27 cellular contexts compared by ENCODE assay signal in the genomic region with DNA sequence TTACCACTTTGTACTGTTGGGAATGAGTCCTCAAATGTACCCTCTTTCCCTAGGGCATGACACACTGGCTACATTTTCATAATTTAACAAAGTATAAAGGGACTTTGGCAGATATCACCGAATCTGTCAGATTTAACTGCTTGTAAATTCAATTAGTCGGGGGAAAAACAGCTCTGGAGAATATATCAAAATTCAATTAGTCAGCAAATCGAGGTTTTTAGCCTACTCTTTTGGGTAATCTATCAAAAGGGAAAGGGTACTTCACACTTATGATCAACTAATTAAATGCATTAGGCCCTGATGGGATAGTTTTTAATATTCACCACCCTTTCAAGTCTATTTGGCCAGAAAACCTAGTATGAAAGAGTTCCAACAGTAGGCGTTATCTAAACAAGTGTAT.
"Had no signal": no experiment of that assay in that cellular context is flagged by ENCODE, and none has a peak within 500 bp of the region (broad histone marks: within the 10 kb centered on the region; RNA-seq: fewer than 3 reads in every experiment).

No MANE protein-coding gene starts in this region.

- ATAC-seq: stimulated activated effector memory CD8-positive, alpha-beta T cell treated with anti-CD3 and anti-CD28 coated beads, Interleukin-12 subunit alpha, Interleukin-12 subunit beta, amount 100 ng/mL, for 72 hours; stimulated activated memory B cell treated with anti-CD40 and anti-IgM and Interleukin-4, amounts not matched to agents 10 μg/mL and 1 μg/mL and 100 μg/mL, for 72 hours; stimulated activated naive B cell treated with anti-CD40 and anti-IgM and Interleukin-4, amounts not matched to agents 10 μg/mL and 1 μg/mL and 100 μg/mL, for 72 hours; stimulated activated naive CD8-positive, alpha-beta T cell treated with anti-CD3 and anti-CD28 coated beads, Interleukin-15, amount 100 ng/mL, for 72 hours; stimulated activated naive CD8-positive, alpha-beta T cell treated with anti-CD3 and anti-CD28 coated beads, Interleukin-15, Interleukin-2, amounts not matched to agents 100 U/mL and 50 U/mL, for 24 hours; upper lobe of right lung had no signal

- H3K4me1 ChIP-seq: stomach, suprapubic skin, testis, thyroid gland, tibial artery, tibial nerve, transverse colon, upper lobe of left lung, upper lobe of right lung, uterus, vagina had no signal

- DNase-seq: stimulated activated CD4-positive, alpha-beta T cell treated with anti-CD3 and anti-CD28 coated beads, Interleukin-2, amount 100 ng/mL, for 48 hours; stimulated activated CD4-positive, alpha-beta T cell treated with anti-CD3 and anti-CD28 coated beads, Interleukin-4, amount 100 ng/mL, for 1 hour; stimulated activated CD4-positive, alpha-beta T cell treated with anti-CD3 and anti-CD28 coated beads, Interleukin-4, amount 100 ng/mL, for 24 hours; stimulated activated CD4-positive, alpha-beta T cell treated with anti-CD3 and anti-CD28 coated beads, Interleukin-4, amount 100 ng/mL, for 4 hours; stimulated activated CD8-positive, alpha-beta memory T cell treated with anti-CD3 and anti-CD28 coated beads, Interleukin-4, amount 100 ng/mL, for 48 hours; stimulated activated naive B cell treated with anti-CD40 and anti-IgM and Interleukin-4, amounts not matched to agents 10 μg/mL and 1 μg/mL and 100 μg/mL, for 72 hours; stimulated activated naive CD4-positive, alpha-beta T cell; stimulated activated naive CD4-positive, alpha-beta T cell treated with Interleukin-2 at 50 U/mL for 16 hours; stimulated activated naive CD8-positive, alpha-beta T cell treated with anti-CD3 and anti-CD28 coated beads, Interleukin-15, amount 100 ng/mL, for 72 hours; stimulated activated naive CD8-positive, alpha-beta T cell treated with anti-CD3 and anti-CD28 coated beads, Interleukin-15, Interleukin-2, amounts not matched to agents 100 U/mL and 50 U/mL, for 24 hours; stomach; substantia nigra; testis; thyroid gland; tibial artery; transverse colon; trophoblast cell; upper lobe of left lung; upper lobe of right lung; uterus had no signal

- H3K4me3 ChIP-seq: stomach, suprapubic skin, testis, thoracic aorta, thyroid gland, tibial artery, tibial nerve, transverse colon, upper lobe of left lung, upper lobe of right lung, uterus, vagina had no signal

- H3K36me3 ChIP-seq: stomach, suprapubic skin, thoracic aorta, thyroid gland, tibial artery, tibial nerve, transverse colon, upper lobe of left lung, upper lobe of right lung, uterus, vagina had no signal

- H3K27ac ChIP-seq: stomach, suprapubic skin, testis, thoracic aorta, thyroid gland, tibial artery, tibial nerve, transverse colon, upper lobe of left lung, upper lobe of right lung, uterus, vagina had no signal

- FAIRE-seq: urothelium cell line had no signal

- H3K27me3 ChIP-seq: stomach, suprapubic skin, testis, thyroid gland, tibial artery, transverse colon, upper lobe of left lung, upper lobe of right lung, vagina had no signal

- H3K9me3 ChIP-seq: stomach, suprapubic skin, testis, thoracic aorta, thyroid gland, tibial artery, tibial nerve, transverse colon, upper lobe of left lung, upper lobe of right lung, uterus, vagina had no signal
